Comparison of ENCODE assay signal across 8 cellular contexts in genomic region chr13:113297370-113297871, GRCh38. TPM values are rescaled to one million over a fixed set of nuclear protein-coding genes. Genes with fewer than 3 reads are reported as not detected.
DNase-seq lines count a peak whose midpoint lies in the region; ATAC-seq, FAIRE-seq and TF ChIP-seq lines count a peak whose summit lies in the region.

No MANE protein-coding gene starts in this region.

- TF ChIP-seq POLR2A in HepG2 (IDR thresholded peaks at IDR 0.05; ENCODE audit: insufficient read depth in 1 of 2, low read depth in 2 of 2, low read length in 2 of 2), result no peak

- no peaks in the 10 kb centered on the region for H3K9me2 ChIP-seq in SK-N-SH

- H3K4me2 ChIP-seq in SK-N-SH (peak overlapping the region; percentile 93), HepG2 (ENCODE audit: low read depth, low read length) (peak overlapping the region; percentile 78)

- H3K79me2 ChIP-seq in SK-N-SH (ENCODE audit: insufficient read depth) (peaks cover 60% of the 10 kb centered on the region), HepG2 (ENCODE audit: insufficient read depth, low read length) (peaks cover 44% of the 10 kb centered on the region)

- 0% methylated on average over 7 of the region's 49 CpGs for WGBS in SK-N-SH (ENCODE audit: low lambda C conversion rate)
- WGBS in HepG2 (ENCODE audit: low lambda C conversion rate), result 0% methylated on average over 7 of the region's 49 CpGs

- no peak for FAIRE-seq in HepG2 (lab: Jason Lieb, UNC)
- FAIRE-seq in D721Med (lab: Jason Lieb, UNC), result no peak

- POLR2A ChIA-PET in SK-N-SH (lab: Yijun Ruan, JAX) (interaction anchor here (1.2 kb wide), 1 partner anchor 88 kb away, joined by 9 read pairs; the partner anchor contains the start of genes CUL4A and PCID2), HepG2 (lab: Yijun Ruan, JAX) (interaction anchor here (1.7 kb wide), 1 partner anchor 66 kb away, joined by 5 read pairs; the partner anchor contains the start of gene GRTP1)

- ATAC-seq in HG02884 (IDR thresholded peaks at IDR 0.05; ENCODE audit: unreplicated experiment) (peak; percentile 33), HepG2 (peak; percentile 3; the same call in 1 of the 3 replicates)

- no peak for TF ChIP-seq CTCF in SK-N-SH (IDR thresholded peaks at IDR 0.05)
- no peak for TF ChIP-seq CTCF in ascending aorta (IDR thresholded peaks at IDR 0.05)
- TF ChIP-seq CTCF in HepG2 (CRISPR knock-in tag; IDR thresholded peaks at IDR 0.05), result no peak
- TF ChIP-seq CTCF in D721Med (IDR thresholded peaks at IDR 0.05; ENCODE audit: insufficient read depth, missing control alignments), result no peak

- H3K4me3 ChIP-seq in SK-N-SH (ENCODE audit: low read depth in 2 of 2, low read length in 1 of 2) (peak overlapping the region; percentile 78 to 85), ascending aorta (peak overlapping the region; percentile 93 to 95), HepG2 (replicated peaks in 1 of 3; ENCODE audit: insufficient read depth in 1 of 3, low read depth in 2 of 3, low read length in 3 of 3) (peak overlapping the region; percentile 82 to 90 (median 89))

- H3K27me3 ChIP-seq in SK-N-SH (ENCODE audit: insufficient read depth), result no peaks in the 10 kb centered on the region
- H3K27me3 ChIP-seq in ascending aorta, result no peaks in the 10 kb centered on the region
- H3K27me3 ChIP-seq in HepG2 (ENCODE audit: control insufficient read depth in 1 of 2, insufficient read depth in 2 of 2, low read length in 2 of 2), result no peaks in the 10 kb centered on the region; a peak in 1 of 5 replicates

- BruUV-seq in HepG2 (replicated peaks; lab: Mats Ljungman, UMichigan), result no TSS peak

- H3K27ac ChIP-seq in SK-N-SH (ENCODE audit: low read depth in 2 of 2, low read length in 1 of 2), result peak overlapping the region; percentile 28 to 31; a peak in 2 of 4 replicates
- H3K27ac ChIP-seq in ascending aorta, result peak overlapping the region; percentile 67 to 73
- H3K27ac ChIP-seq in HepG2 (ENCODE audit: extremely low read length, insufficient read depth, low read length), result peak overlapping the region; percentile 57

- H3K4me1 ChIP-seq in SK-N-SH (ENCODE audit: control insufficient read depth in 1 of 2, insufficient read depth in 2 of 2, low read depth in 1 of 2, low read length in 1 of 2), result peaks cover 0 to 13% of the 10 kb centered on the region in 2 experiments; a peak in 1 of 4 replicates
- H3K4me1 ChIP-seq in ascending aorta, result peaks cover 0 to 7% of the 10 kb centered on the region in 2 donors
- peaks cover 41% of the 10 kb centered on the region for H3K4me1 ChIP-seq in HepG2 (ENCODE audit: insufficient read depth, low read length)

- CTCF ChIA-PET in SK-N-SH (lab: Yijun Ruan, JAX), result interaction anchor here (0.8 to 0.9 kb wide), 2 partner anchors 10 to 572 kb away, joined by 3 read pairs; no protein-coding TSS in a partner anchor
- CTCF ChIA-PET in HepG2 (lab: Yijun Ruan, JAX; ENCODE audit: low intra/inter-chr PET ratio, low total read pairs), result no interaction called here

- H3K9ac ChIP-seq in SK-N-SH (peak overlapping the region; percentile 89), HepG2 (ENCODE audit: insufficient read depth, low read depth, low read length) (peak overlapping the region; percentile 90)

- H3K9me3 ChIP-seq in SK-N-SH (no peaks in the 10 kb centered on the region), ascending aorta (no peaks in the 10 kb centered on the region), HepG2 (ENCODE audit: low read length) (no peaks in the 10 kb centered on the region)

- H4K20me1 ChIP-seq in SK-N-SH (ENCODE audit: insufficient read depth) (peaks cover 30% of the 10 kb centered on the region; the same call in 1 of the 2 replicates), HepG2 (ENCODE audit: insufficient read depth, low read length) (no peaks in the 10 kb centered on the region)

- H3F3A ChIP-seq in SK-N-SH (replicated peaks; ENCODE audit: insufficient read depth), result peaks cover 13% of the 10 kb centered on the region

- in situ Hi-C loops in HepG2 (cut with HindIII; ENCODE audit: extremely low pct_ligation_motif_present, low pct_unique_long_range_greater_than_20kb), result no loop called here

- TF ChIP-seq EP300 in SK-N-SH (IDR thresholded peaks at IDR 0.05; ENCODE audit: borderline replicate concordance in 1 of 2, low read depth in 1 of 2, low read length in 1 of 2), result no peak
- no peak for TF ChIP-seq EP300 in HepG2 (IDR thresholded peaks at IDR 0.05; ENCODE audit: low read depth in 2 of 2, low read length in 2 of 2)
- TF ChIP-seq EP300 in HepG2 (CRISPR knock-in tag; IDR thresholded peaks at IDR 0.05; ENCODE audit: borderline replicate concordance), result no peak

- H2AFZ ChIP-seq in SK-N-SH (ENCODE audit: low read depth) (0 out of 2 replicates have a peak overlapping the region, but pooled peaks have one; percentile 58), HepG2 (ENCODE audit: low read length) (no peak overlapping the region)

- intact Hi-C loops in ascending aorta (cut with DNase I) (loop anchor here (1.0 to 5.0 kb wide), 6 partner anchors 65 to 193 kb away; partner anchors contain the start of genes CUL4A, DCUN1D2 and GRTP1), HepG2 (cut with micrococcal nuclease; ENCODE audit: unreplicated experiment) (loop anchor here (5.0 kb wide), 1 partner anchor 65 kb away; the partner anchor contains the start of gene GRTP1)

- H3K36me3 ChIP-seq in SK-N-SH (replicated peaks in 1 of 2; ENCODE audit: control insufficient read depth in 1 of 2, insufficient read depth in 2 of 2, low read length in 1 of 2) (no peaks in the 10 kb centered on the region), ascending aorta (no peaks in the 10 kb centered on the region), HepG2 (replicated peaks in 1 of 2; ENCODE audit: control insufficient read depth in 1 of 2, insufficient read depth in 2 of 2, low read length in 2 of 2) (no peaks in the 10 kb centered on the region)

- peak in 2 of 3 experiments; percentile 59 to 63 for DNase-seq in NCI-H1417 (lab: John Stamatoyannopoulos, UW)
- DNase-seq in NCI-H1417 treated with DMSO at 0.1 percent for 48 hours (lab: John Stamatoyannopoulos, UW), result no peak
- no peak for DNase-seq in SK-N-SH
- DNase-seq in ascending aorta (ENCODE audit: low spot score in 2 of 2), result peak in 1 of 2 donors; percentile 66
- no peak for DNase-seq in HepG2 (ENCODE audit: low spot score)
- DNase-seq in stimulated activated CD8-positive, alpha-beta memory T cell treated with anti-CD3 and anti-CD28 coated beads, Interleukin-12 subunit alpha, Interleukin-12 subunit beta, amount 100 ng/mL, for 4 hours (ENCODE audit: low read depth), result peak; percentile 38
- no peak for DNase-seq in D721Med (ENCODE audit: insufficient read length, low spot score)

- TF ChIP-seq RAD21 in SK-N-SH (IDR thresholded peaks at IDR 0.05; ENCODE audit: low read length), result no peak
- no peak for TF ChIP-seq RAD21 in HepG2 (CRISPR knock-in tag; IDR thresholded peaks at IDR 0.05)

TF ChIP-seq in SK-N-SH, 30 proteins besides CTCF, POLR2A, EP300 and RAD21 (continues in another document):
- no peak for TF ChIP-seq JUND (IDR thresholded peaks at IDR 0.05)
- no peak for TF ChIP-seq FOSL2 (IDR thresholded peaks at IDR 0.05; ENCODE audit: borderline replicate concordance, low read depth)
- TF ChIP-seq RFX5 (IDR thresholded peaks at IDR 0.05; ENCODE audit: low read length), result no peak
- TF ChIP-seq USF1 (IDR thresholded peaks at IDR 0.05; ENCODE audit: borderline replicate concordance, low read depth), result 0 out of 2 replicates have a peak, but pooled peaks have one; percentile 37

TF ChIP-seq in HepG2, 621 proteins besides CTCF, POLR2A, EP300 and RAD21 (continues in another document):
- no peak for TF ChIP-seq PRPF4 (IDR thresholded peaks at IDR 0.05; ENCODE audit: low read depth, low read length, poor library complexity, severe bottlenecking)
- TF ChIP-seq ZNF280B (CRISPR knock-in tag; IDR thresholded peaks at IDR 0.05; ENCODE audit: borderline replicate concordance), result 0 out of 2 replicates have a peak, but pooled peaks have one; percentile 7
- TF ChIP-seq KDM5A (IDR thresholded peaks at IDR 0.05; ENCODE audit: borderline replicate concordance, low read length), result peak; percentile 71; the same call in 1 of the 2 replicates

RNA-seq across cellular contexts. Expression of gene LAMP1, which starts 0.4 kb away (rescaled TPM):
- polyA plus RNA-seq in SK-N-SH (2012; rRNA removed) (189 and 261 TPM in 2 replicates), HepG2 (2011; rRNA removed) (103 TPM in 2 replicates)
- 188 and 220 TPM in 2 replicates for polyA plus RNA-seq in SK-N-SH (2012; cell fraction: cytosol; rRNA removed)
- polyA plus RNA-seq in SK-N-SH (2012; cell fraction: nucleus; rRNA removed), result 255 and 320 TPM in 2 replicates
- total RNA-seq in ascending aorta (126 TPM), HepG2 (2016; rRNA removed; fragmentation: Illumina TruSeq; extraction: Trizol) (33.2 and 112 TPM in 2 replicates)
- total RNA-seq in HepG2 (2016; cell fraction: cytosol; rRNA removed; fragmentation: Illumina TruSeq; extraction: Trizol; ENCODE audit: low read depth), result 10.9 and 12.4 TPM in 2 replicates
- 28.0 and 117 TPM in 2 replicates for total RNA-seq in HepG2 (2016; cell fraction: insoluble cytoplasmic fraction; rRNA removed; fragmentation: Illumina TruSeq; extraction: Trizol)
- total RNA-seq in HepG2 (2016; cell fraction: membrane; rRNA removed; fragmentation: Illumina TruSeq; extraction: Trizol), result 16.4 and 16.7 TPM in 2 replicates
- 71.7 and 83.9 TPM in 2 replicates for total RNA-seq in HepG2 (2016; cell fraction: nucleus; rRNA removed; fragmentation: Illumina TruSeq; extraction: Trizol)
- 54.8 and 61.5 TPM in 2 replicates for polyA plus RNA-seq in HepG2 (2011; cell fraction: cytosol; rRNA removed)
- 64.5 and 68.1 TPM in 2 replicates for polyA plus RNA-seq in HepG2 (2011; cell fraction: nucleus; rRNA removed)
- polyA plus RNA-seq in HepG2 (2012), result 94.8 and 95.4 TPM in 2 replicates
- 8.2 and 8.9 TPM in 2 replicates for polyA plus RNA-seq in HepG2 (2016; cell fraction: cytosol; fragmentation: Illumina TruSeq; extraction: Trizol; ENCODE audit: low read depth)
- polyA plus RNA-seq in HepG2 (2016; cell fraction: insoluble cytoplasmic fraction; fragmentation: Illumina TruSeq; extraction: Trizol; ENCODE audit: low read depth), result 42.2 and 53.5 TPM in 2 replicates
- polyA plus RNA-seq in HepG2 (2016; cell fraction: membrane; fragmentation: Illumina TruSeq; extraction: Trizol; ENCODE audit: low read depth), result 14.6 and 17.0 TPM in 2 replicates
- polyA plus RNA-seq in HepG2 (2016; cell fraction: nucleus; fragmentation: Illumina TruSeq; extraction: Trizol; ENCODE audit: insufficient read depth, low read depth), result 165 and 182 TPM in 2 replicates
- polyA minus RNA-seq in HepG2 (2011; rRNA and poly(A)+ RNA removed; ENCODE audit: low replicate concordance), result 78.2 and 92.0 TPM in 2 replicates
- polyA minus RNA-seq in HepG2 (2011; cell fraction: cytosol; rRNA and poly(A)+ RNA removed), result 54.9 and 61.7 TPM in 2 replicates
- 25.2 and 25.9 TPM in 2 replicates for polyA minus RNA-seq in HepG2 (2011; cell fraction: nucleus; rRNA and poly(A)+ RNA removed)

Comparison
In these comparisons a context has a peak if more than half of its experiments do, and no peak if none do; other contexts are left out.
1. DNase-seq: peak in NCI-H1417 (2 of 3) and stimulated activated CD8-positive, alpha-beta memory T cell treated with anti-CD3 and anti-CD28 coated beads, Interleukin-12 subunit alpha, Interleukin-12 subunit beta, amount 100 ng/mL, for 4 hours (single experiment); none in NCI-H1417 treated with DMSO at 0.1 percent for 48 hours (single experiment), SK-N-SH (single experiment), HepG2 (single experiment) and D721Med (single experiment).
2. Peak in every context shown above with its lines, with median percentiles within 50 percentile points of each other: H3K27ac ChIP-seq and H3K4me3 ChIP-seq.